29 cellular contexts compared by ENCODE assay signal in the genomic region with DNA sequence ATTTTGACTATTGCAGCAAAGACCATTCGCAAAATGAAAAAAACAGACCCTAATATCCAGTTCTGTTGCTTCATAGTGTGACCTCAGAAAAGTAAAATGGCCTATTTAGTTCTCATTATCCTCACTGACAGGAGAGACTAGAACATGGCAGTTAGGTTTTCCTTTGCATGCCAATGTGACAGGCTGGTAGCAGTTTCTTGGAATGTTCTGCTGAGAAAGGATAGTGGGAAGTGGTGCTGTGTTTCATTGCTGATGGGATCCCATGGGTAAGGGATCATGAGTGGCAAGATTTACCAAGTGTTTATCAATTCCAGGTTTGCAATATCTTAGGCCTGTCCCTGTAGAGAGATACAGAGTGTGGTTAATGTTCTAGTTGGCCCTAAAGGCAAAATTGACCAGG.
"Had no signal": no experiment of that assay in that cellular context is flagged by ENCODE, and none has a peak within 500 bp of the region (broad histone marks: within the 10 kb centered on the region; RNA-seq: fewer than 3 reads in every experiment).

No MANE protein-coding gene starts in this region.

- H3K9ac ChIP-seq: SK-N-SH had no signal

- H3K4me2 ChIP-seq: SK-N-SH had no signal

- H3K4me3 ChIP-seq: ascending aorta, body of pancreas, breast epithelium, K562, SJSA1 had no signal

- H3K27ac Mint-ChIP-seq: activated CD4-positive, alpha-beta T cell treated with anti-CD3 and anti-CD28 coated beads, Interleukin-2, amount 10 ng/mL, durations not matched to agents 24 days and 14 days; activated CD8-positive, alpha-beta T cell treated with anti-CD3 and anti-CD28 coated beads for 36 hours; activated naive CD4-positive, alpha-beta T cell treated with anti-CD3 and anti-CD28 coated beads, Interleukin-2, amount 50 U/mL, for 24 hours; activated naive CD8-positive, alpha-beta T cell treated with anti-CD3 and anti-CD28 coated beads, Interleukin-2, amount 10 ng/mL, durations not matched to agents 7 days and 5 days; activated T-helper 2 cell treated with anti-CD3 and anti-CD28 coated beads, Interferon-gamma antibody, Interleukin-2, Interleukin-4, amounts not matched to agents 10 μg/mL and 5 μg/mL and 100 μg/mL, durations not matched to agents 14 hours and 24 hours and 36 hours; T-helper 1 cell treated with Interleukin-12 subunit alpha and Interleukin-12 subunit beta and Interleukin-4 antibody, amounts not matched to agents 30 μg/mL and 1 μg/mL, for 36 hours; T-helper 2 cell treated with Interferon-gamma antibody and Interleukin-4, amounts not matched to agents 5 μg/mL and 100 μg/mL, for 36 hours had no signal

- H3K36me3 ChIP-seq: ascending aorta, breast epithelium, SJSA1 had no signal

- H3K9me3 Mint-ChIP-seq: activated naive CD4-positive, alpha-beta T cell treated with anti-CD3 and anti-CD28 coated beads, Interleukin-2, amount 50 U/mL, for 24 hours; T-helper 1 cell treated with Interleukin-12 subunit alpha and Interleukin-12 subunit beta and Interleukin-4 antibody, amounts not matched to agents 30 μg/mL and 1 μg/mL, for 36 hours; T-helper 2 cell treated with Interferon-gamma antibody and Interleukin-4, amounts not matched to agents 5 μg/mL and 100 μg/mL, for 36 hours had no signal

- H3K27me3 ChIP-seq: ascending aorta, body of pancreas, breast epithelium, SJSA1 had no signal

- H3K27ac ChIP-seq: ascending aorta, body of pancreas, breast epithelium, SJSA1 had no signal

- H3K9me3 ChIP-seq: ascending aorta, body of pancreas, SJSA1, SK-N-SH had no signal

- H3K4me3 Mint-ChIP-seq: activated CD4-positive, alpha-beta T cell treated with anti-CD3 and anti-CD28 coated beads, Interleukin-2, amount 10 ng/mL, durations not matched to agents 24 days and 14 days; activated CD8-positive, alpha-beta T cell treated with anti-CD3 and anti-CD28 coated beads for 36 hours; activated naive CD4-positive, alpha-beta T cell treated with anti-CD3 and anti-CD28 coated beads, Interleukin-2, amount 50 U/mL, for 24 hours; activated naive CD8-positive, alpha-beta T cell treated with anti-CD3 and anti-CD28 coated beads, Interleukin-2, amount 10 ng/mL, durations not matched to agents 7 days and 5 days; T-helper 1 cell treated with Interleukin-12 subunit alpha and Interleukin-12 subunit beta and Interleukin-4 antibody, amounts not matched to agents 30 μg/mL and 1 μg/mL, for 36 hours; T-helper 2 cell treated with Interferon-gamma antibody and Interleukin-4, amounts not matched to agents 5 μg/mL and 100 μg/mL, for 36 hours had no signal

- DNase-seq: activated CD4-positive, alpha-beta T cell treated with anti-CD3 and anti-CD28 coated beads, Interleukin-2, amount 10 ng/mL, durations not matched to agents 24 days and 14 days; activated CD4-positive, alpha-beta T cell treated with anti-CD3 and anti-CD28 coated beads, Interleukin-2, amount 50 U/mL, for 4 hours; activated CD8-positive, alpha-beta T cell treated with anti-CD3 and anti-CD28 coated beads for 36 hours; activated gamma-delta T cell; activated naive CD4-positive, alpha-beta T cell treated with Interleukin-2 at 50 U/mL for 16 hours; activated naive CD8-positive, alpha-beta T cell treated with anti-CD3 and anti-CD28 coated beads, Interleukin-2, amount 10 ng/mL, durations not matched to agents 7 days and 5 days; activated T-cell treated with anti-CD3 and anti-CD28 coated beads, Interleukin-2, amount 50 U/mL, for 1 hour; amygdala; body of pancreas; NCI-H1092 treated with DMSO at 0.1 percent for 48 hours; NCI-H1417; NCI-H146; NCI-H187 treated with DMSO at 0.1 percent for 48 hours; NCI-H2081; NCI-H226; NCI-H446 treated with DMSO at 0.1 percent for 48 hours; NCI-H524; NCI-H69; SHP77 treated with DMSO at 0.1 percent for 48 hours; SK-N-SH had no signal

- ATAC-seq: activated CD8-positive, alpha-beta T cell treated with anti-CD3 and anti-CD28 coated beads for 36 hours; body of pancreas; K562; Panc1 had no signal

- H3K36me3 Mint-ChIP-seq: activated naive CD4-positive, alpha-beta T cell treated with anti-CD3 and anti-CD28 coated beads, Interleukin-2, amount 50 U/mL, for 24 hours; activated naive CD8-positive, alpha-beta T cell treated with anti-CD3 and anti-CD28 coated beads, Interleukin-2, amount 10 ng/mL, durations not matched to agents 7 days and 5 days had no signal

- H3K4me1 ChIP-seq: breast epithelium, SJSA1 had no signal
